In genomic region chr5:24073097-24073496, GRCh38 we compare ENCODE assay signal across 25 cellular contexts.
"Had no signal": no experiment of that assay in that cellular context is flagged by ENCODE, and none has a peak within 500 bp of the region (broad histone marks: within the 10 kb centered on the region; RNA-seq: fewer than 3 reads in every experiment).

No MANE protein-coding gene starts in this region.

- H3K9me3 ChIP-seq: esophagus squamous epithelium, suprapubic skin, transverse colon, upper lobe of right lung, uterus had no signal

- H3K27ac ChIP-seq: coronary artery, esophagus squamous epithelium, neural progenitor cell, parathyroid adenoma, skin epidermis, spleen, suprapubic skin, transverse colon, upper lobe of right lung, uterus had no signal

- H3K4me3 ChIP-seq: coronary artery, esophagus squamous epithelium, lung, neural progenitor cell, skin epidermis, spleen, suprapubic skin, transverse colon, upper lobe of right lung, uterus had no signal

- H3K36me3 ChIP-seq: esophagus squamous epithelium, neural progenitor cell, spleen, suprapubic skin, transverse colon, upper lobe of right lung, uterus had no signal

- H3K4me2 ChIP-seq: neural progenitor cell had no signal

- H3K9ac ChIP-seq: neural progenitor cell, parathyroid adenoma had no signal

- FAIRE-seq: keratinocyte had no signal

- DNase-seq: dermis blood vessel endothelial cell; effector memory CD4-positive, alpha-beta T cell; erythroblast; esophagus squamous epithelium; foreskin melanocyte; mesenchymal stem cell; midbrain; naive thymus-derived CD4-positive, alpha-beta T cell; right cardiac atrium; spleen; stimulated activated CD4-positive, alpha-beta T cell treated with anti-CD3 and anti-CD28 coated beads, Interleukin-2, amount 100 ng/mL, for 48 hours; stimulated activated CD8-positive, alpha-beta memory T cell treated with anti-CD3 and anti-CD28 coated beads, Interleukin-4, amount 100 ng/mL, for 48 hours; stimulated activated naive CD4-positive, alpha-beta T cell; stimulated activated naive CD8-positive, alpha-beta T cell treated with anti-CD3 and anti-CD28 coated beads, Interleukin-15, amount 100 ng/mL, for 72 hours; transverse colon; upper lobe of right lung; uterus had no signal

- H3K79me2 ChIP-seq: parathyroid adenoma had no signal

- H3K4me1 ChIP-seq: esophagus squamous epithelium, neural progenitor cell, parathyroid adenoma, suprapubic skin, transverse colon, upper lobe of right lung, uterus had no signal

- ATAC-seq: left lobe of liver; naive thymus-derived CD4-positive, alpha-beta T cell; right cardiac atrium; stimulated activated naive CD8-positive, alpha-beta T cell treated with anti-CD3 and anti-CD28 coated beads, Interleukin-15, amount 100 ng/mL, for 72 hours; upper lobe of right lung had no signal

- H3K27me3 ChIP-seq: esophagus squamous epithelium, neural progenitor cell, spleen, suprapubic skin, transverse colon, upper lobe of right lung, uterus had no signal

- H2AFZ ChIP-seq: neural progenitor cell, parathyroid adenoma had no signal
